13 cellular contexts compared by ENCODE assay signal in genomic region chr10:70459061-70459770, GRCh38. TPM values are rescaled to one million over a fixed set of nuclear protein-coding genes. Genes with fewer than 3 reads are reported as not detected.
A peak's percentile ranks its signal among the peaks of the same experiment; 100 is the strongest.
DNase-seq lines count a peak whose midpoint lies in the region; ATAC-seq and TF ChIP-seq lines count a peak whose summit lies in the region.
"Had no signal": no experiment of that assay in that cellular context is flagged by ENCODE, and none has a peak within 500 bp of the region (broad histone marks: within the 10 kb centered on the region; RNA-seq: fewer than 3 reads in every experiment).

No MANE protein-coding gene starts in this region.

- H3K4me1 ChIP-seq in HUES64 (ENCODE audit: insufficient read depth, low read length) (peaks cover 36% of the 10 kb centered on the region), body of pancreas (peaks cover 32% of the 10 kb centered on the region), tibial artery (peaks cover 0 to 55% (median 42%) of the 10 kb centered on the region in 4 donors)

- H3K9me3 ChIP-seq in HUES64 (ENCODE audit: insufficient read depth, low read depth, low read length) = no peaks in the 10 kb centered on the region
- no peaks in the 10 kb centered on the region for H3K9me3 ChIP-seq in body of pancreas
- H3K9me3 ChIP-seq in tibial artery = no peaks in the 10 kb centered on the region

- H3K27ac ChIP-seq in HUES64 (ENCODE audit: low read depth, low read length) = no peak overlapping the region
- peak overlapping the region in 3 of 4 donors; percentile 38 to 69 (median 57) for H3K27ac ChIP-seq in body of pancreas
- H3K27ac ChIP-seq in layer of hippocampus (ENCODE audit: low read depth, low read length) = peak overlapping the region; percentile 62
- H3K27ac ChIP-seq in tibial artery = peak overlapping the region; percentile 88 to 89

- peaks cover 56% of the 10 kb centered on the region for H3K27me3 ChIP-seq in HUES64 (ENCODE audit: insufficient read depth, low read length)
- no peaks in the 10 kb centered on the region for H3K27me3 ChIP-seq in body of pancreas
- no peaks in the 10 kb centered on the region for H3K27me3 ChIP-seq in layer of hippocampus (ENCODE audit: control insufficient read depth, insufficient read depth, low read length)
- H3K27me3 ChIP-seq in tibial artery = no peaks in the 10 kb centered on the region

- 6% methylated on average over 17 of the region's 19 CpGs for WGBS in HUES64
- 37 to 46% methylated on average over 19 of the region's 19 CpGs for WGBS in body of pancreas, 2 donors

- ATAC-seq in body of pancreas (no peak), GM19463 (IDR thresholded peaks at IDR 0.05; ENCODE audit: unreplicated experiment) (no peak), GM18909 (IDR thresholded peaks at IDR 0.05; ENCODE audit: poor library complexity, unreplicated experiment) (no peak)

- DNase-seq in body of pancreas (no peak), tibial artery (peak in 1 of 2 donors; percentile 83), NCI-H2029 treated with DMSO at 0.1 percent for 48 hours (lab: John Stamatoyannopoulos, UW) (no peak)
- no peak for DNase-seq in activated CD4-positive, alpha-beta T cell treated with anti-CD3 and anti-CD28 coated beads for 4 hours
- DNase-seq: COR-L47; effector memory CD8-positive, alpha-beta T cell; NCI-H1092 had no signal

- no peak for TF ChIP-seq POLR2A in body of pancreas (IDR thresholded peaks at IDR 0.05)

- intact Hi-C loops in body of pancreas (cut with DNase I) (loop anchor here (5.0 kb wide), 1 partner anchor 78 kb away; no protein-coding TSS in a partner anchor), tibial artery (cut with DNase I; ENCODE audit: low total_unique reads) (no loop called here)

- no peak overlapping the region for H3K9ac ChIP-seq in HUES64 (ENCODE audit: low read depth, low read length)

- TF ChIP-seq CTCF in body of pancreas (IDR thresholded peaks at IDR 0.05) = no peak
- TF ChIP-seq CTCF in tibial artery (IDR thresholded peaks at IDR 0.05) = no peak

- H3K4me3 ChIP-seq in HUES64 (ENCODE audit: low read length) (peak overlapping the region; percentile 52), body of pancreas (no peak overlapping the region), tibial artery (peak overlapping the region; percentile 46 to 53)

- H3K36me3 ChIP-seq in HUES64 (ENCODE audit: insufficient read depth, low read length) (no peaks in the 10 kb centered on the region), body of pancreas (replicated peaks in 1 of 2; ENCODE audit: insufficient read depth in 1 of 2, low read depth in 2 of 2) (no peaks in the 10 kb centered on the region), tibial artery (no peaks in the 10 kb centered on the region)

RNA-seq across cellular contexts. Expression of gene NODAL, which starts 17.7 kb away (rescaled TPM):
- polyA plus RNA-seq in HUES64 (2013, experiment 1 of 2) = 34.6 TPM
- 31.5 TPM for polyA plus RNA-seq in HUES64 (2013, experiment 2 of 2)
- not detected for total RNA-seq in body of pancreas
- total RNA-seq: progenitor cell of endocrine pancreas, subcutaneous adipose tissue had no signal

RNA-seq across cellular contexts. Expression of gene PALD1, which starts 19.4 kb away (rescaled TPM):
- 15.2 TPM for polyA plus RNA-seq in HUES64 (2013, experiment 1 of 2)
- polyA plus RNA-seq in HUES64 (2013, experiment 2 of 2) = 16.1 TPM
- total RNA-seq in body of pancreas = 10 to 100 TPM in 1 of 2 donors, 1 to 10 TPM in 1; 4.9 to 11.7 TPM

RNA-seq across cellular contexts. Expression of gene EIF4EBP2, which starts 55.3 kb away (rescaled TPM):
- 84.4 TPM for polyA plus RNA-seq in HUES64 (2013, experiment 1 of 2)
- polyA plus RNA-seq in HUES64 (2013, experiment 2 of 2) = 92.2 TPM
- total RNA-seq in body of pancreas = 10 to 100 TPM; 44.9 to 47.1 TPM

Comparison
In these comparisons a context has a peak if more than half of its experiments do, and no peak if none do; other contexts are left out.
1. H3K4me3 ChIP-seq: peak in HUES64 (single experiment) and tibial artery (2 of 2); none in body of pancreas (0 of 2).